Comparison of ENCODE assay signal across 9 cellular contexts in the genomic region with DNA sequence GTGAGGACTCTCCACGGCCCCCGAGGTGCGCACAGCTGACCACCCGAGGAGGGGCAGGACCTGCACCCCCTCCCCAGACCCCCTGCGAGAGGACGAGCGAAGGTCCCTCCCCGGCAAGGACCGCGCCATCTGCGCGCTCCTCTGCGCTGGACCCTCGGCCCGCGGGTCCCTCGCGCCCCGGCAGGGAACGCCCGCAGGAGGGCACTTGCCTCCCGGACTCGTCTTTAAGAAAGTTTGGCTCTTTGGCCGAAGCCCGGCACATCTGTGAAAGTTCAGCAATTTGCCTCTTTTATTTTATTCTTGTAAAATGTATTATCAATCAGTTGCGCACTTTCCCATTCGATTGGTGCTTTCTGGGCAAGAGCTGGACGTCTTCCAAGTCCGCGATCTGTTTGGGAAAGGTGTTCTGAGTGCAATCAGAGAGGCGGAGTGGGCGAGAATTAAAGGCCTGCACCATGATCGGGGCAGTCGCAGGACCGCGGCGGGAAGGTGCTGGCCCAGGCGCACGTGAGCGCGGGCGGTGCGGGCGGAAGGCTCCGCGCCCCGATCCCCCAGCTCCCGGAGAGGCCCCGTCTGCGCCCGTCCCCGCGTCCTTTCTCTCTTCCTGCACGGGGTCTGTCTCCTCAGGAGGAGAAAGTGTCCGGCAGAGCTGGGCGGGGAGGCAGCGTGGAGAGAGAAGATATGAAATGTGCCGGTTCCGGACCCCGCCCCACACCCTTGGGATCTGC. TPM values are rescaled to one million over a fixed set of nuclear protein-coding genes. Genes with fewer than 3 reads are reported as not detected.
DNase-seq lines count a peak whose midpoint lies in the region; ATAC-seq and TF ChIP-seq lines count a peak whose summit lies in the region.
"Had no signal": no experiment of that assay in that cellular context is flagged by ENCODE, and none has a peak within 500 bp of the region (broad histone marks: within the 10 kb centered on the region; RNA-seq: fewer than 3 reads in every experiment).

No MANE protein-coding gene starts in this region.

- no peak overlapping the region for H4K8ac ChIP-seq in mesendoderm (ENCODE audit: low read depth, low read length)

- H3K4me1 ChIP-seq in Caco-2: peaks cover 4% of the 10 kb centered on the region; the same call in 1 of the 2 replicates
- peaks cover 18 to 32% of the 10 kb centered on the region in 2 donors for H3K4me1 ChIP-seq in duodenal mucosa (ENCODE audit: control insufficient read depth in 1 of 2, insufficient read depth in 2 of 2, low read length in 2 of 2)
- H3K4me1 ChIP-seq in mesendoderm (ENCODE audit: control insufficient read depth, low read depth, low read length): peaks cover 5% of the 10 kb centered on the region
- peaks cover 31% of the 10 kb centered on the region for H3K4me1 ChIP-seq in vagina

- CTCF ChIA-PET in Caco-2 (lab: Charles Lee): interaction anchor here (1.5 to 1.7 kb wide), 2 partner anchors 43 kb away, joined by 5 to 6 read pairs; no protein-coding TSS in a partner anchor

- H3K9me3 ChIP-seq in Caco-2 (no peaks in the 10 kb centered on the region), duodenal mucosa (ENCODE audit: control insufficient read depth in 1 of 2, low read length in 2 of 2) (no peaks in the 10 kb centered on the region), vagina (no peaks in the 10 kb centered on the region)

- peaks cover 12% of the 10 kb centered on the region for H3K27me3 Mint-ChIP-seq in Caco-2 (ENCODE audit: insufficient read depth, unreplicated experiment)

- POLR2A ChIA-PET in Caco-2 (lab: Charles Lee): no interaction called here

- peak in 1 of 2 experiments; percentile 28 for DNase-seq in Caco-2
- peak; percentile 13 for DNase-seq in NCI-H774 (lab: John Stamatoyannopoulos, UW)
- DNase-seq in mesendoderm: peak; percentile 31
- DNase-seq in vagina (ENCODE audit: extremely low spot score in 2 of 2): no peak
- DNase-seq in GF-D8 (lab: John Stamatoyannopoulos, UW): no peak
- no peak for DNase-seq in NCI-H1436 treated with DMSO at 0.1 percent for 48 hours (lab: John Stamatoyannopoulos, UW)

- H3K4me3 ChIP-seq in Caco-2 (ENCODE audit: low read depth, low read length) (peak overlapping the region; percentile 41), duodenal mucosa (ENCODE audit: low read depth in 1 of 2, low read length in 2 of 2) (peak overlapping the region; percentile 67 to 71), mesendoderm (ENCODE audit: low read length) (peak overlapping the region; percentile 40), vagina (peak overlapping the region; percentile 38 to 48)

- no peaks in the 10 kb centered on the region for H3K79me1 ChIP-seq in mesendoderm (ENCODE audit: low read length)

- H3K27ac ChIP-seq in duodenal mucosa (ENCODE audit: low read depth, low read length) (no peak overlapping the region), mesendoderm (ENCODE audit: low read depth, low read length) (no peak overlapping the region), vagina (no peak overlapping the region)

- H3K23ac ChIP-seq in mesendoderm (ENCODE audit: low read length): no peak overlapping the region

- H3K36me3 Mint-ChIP-seq in Caco-2 (ENCODE audit: insufficient read depth, unreplicated experiment): no peaks in the 10 kb centered on the region

- no peak for TF ChIP-seq POLR2A in vagina (IDR thresholded peaks at IDR 0.05)

- H3K56ac ChIP-seq in mesendoderm (ENCODE audit: low read length): peak overlapping the region; percentile 83

- no peak for ATAC-seq in GM19328 (IDR thresholded peaks at IDR 0.05; ENCODE audit: unreplicated experiment)

- no peak overlapping the region for H2BK5ac ChIP-seq in mesendoderm (ENCODE audit: low read length)

- intact Hi-C loops in Caco-2 (cut with micrococcal nuclease; ENCODE audit: unreplicated experiment): loop anchor here (1.0 kb wide), 3 partner anchors 43 to 348 kb away; no protein-coding TSS in a partner anchor
- intact Hi-C loops in vagina (cut with DNase I): no loop called here

- H3K79me2 ChIP-seq in mesendoderm (ENCODE audit: control insufficient read depth, insufficient read depth, low read length): no peaks in the 10 kb centered on the region

- H2AK5ac ChIP-seq in mesendoderm (ENCODE audit: low read length): no peak overlapping the region

- peak overlapping the region; percentile 67 for H3K4me3 Mint-ChIP-seq in Caco-2 (ENCODE audit: unreplicated experiment)

- H4K5ac ChIP-seq in mesendoderm (ENCODE audit: low read length): no peak overlapping the region

- H3K9ac ChIP-seq in duodenal mucosa (ENCODE audit: low read depth in 1 of 2, low read length in 2 of 2) (peak overlapping the region; percentile 11 to 15), mesendoderm (ENCODE audit: low read length) (peak overlapping the region; percentile 42)

- H3K27ac Mint-ChIP-seq in Caco-2 (ENCODE audit: unreplicated experiment): no peak overlapping the region

- H3K27me3 ChIP-seq in Caco-2 (replicated peaks; ENCODE audit: control insufficient read depth, insufficient read depth, low read length) (no peaks in the 10 kb centered on the region; the same call in none of the 2 replicates), duodenal mucosa (ENCODE audit: control insufficient read depth in 1 of 2, insufficient read depth in 2 of 2, low read length in 2 of 2) (peaks cover 0 to 32% of the 10 kb centered on the region in 2 donors), mesendoderm (ENCODE audit: insufficient read depth, low read length, poor library complexity) (peaks cover 1% of the 10 kb centered on the region), vagina (peaks cover 4% of the 10 kb centered on the region)

- H3K4me1 Mint-ChIP-seq in Caco-2 (ENCODE audit: low read depth, unreplicated experiment): no peaks in the 10 kb centered on the region

- H2BK15ac ChIP-seq in mesendoderm (replicated peaks; ENCODE audit: low read depth): no peak overlapping the region

- no CpG with 5 or more reads among the region's 60 CpGs for WGBS in mesendoderm (ENCODE audit: extremely low coverage, insufficient coverage, low lambda C conversion rate)

- H2BK120ac ChIP-seq in mesendoderm (ENCODE audit: low read depth, low read length): no peak overlapping the region

- no TSS peak for BruUV-seq in Caco-2 (replicated peaks; lab: Mats Ljungman, UMichigan)

- no peak overlapping the region for H3K4ac ChIP-seq in mesendoderm (ENCODE audit: low read depth, low read length)

- TF ChIP-seq CTCF in Caco-2 (IDR thresholded peaks at IDR 0.05; ENCODE audit: insufficient read depth in 1 of 2, low read depth in 1 of 2, low read length in 1 of 2, severe bottlenecking in 1 of 2, unreplicated experiment in 1 of 2) (no peak), vagina (IDR thresholded peaks at IDR 0.05) (no peak)

- H3K9me3 Mint-ChIP-seq in Caco-2 (ENCODE audit: unreplicated experiment): no peaks in the 10 kb centered on the region

- H3K36me3 ChIP-seq in Caco-2 (ENCODE audit: control insufficient read depth, insufficient read depth, low read length) (no peaks in the 10 kb centered on the region), duodenal mucosa (ENCODE audit: control insufficient read depth in 1 of 2, insufficient read depth in 2 of 2, low read length in 2 of 2) (no peaks in the 10 kb centered on the region), mesendoderm (ENCODE audit: control insufficient read depth, insufficient read depth, low read length) (no peaks in the 10 kb centered on the region), vagina (no peaks in the 10 kb centered on the region)

- H3K4me2 ChIP-seq in mesendoderm (ENCODE audit: low read length): peak overlapping the region; percentile 82

- no peak overlapping the region for H3K18ac ChIP-seq in mesendoderm (ENCODE audit: low read length)

RNA-seq across cellular contexts. Expression of gene ALKAL2, which starts 1.6 kb away (rescaled TPM):
- total RNA-seq in Caco-2 (2022) (not detected in 2 replicates), vagina (17.4 TPM)
- 1.9 TPM for polyA plus RNA-seq in mesendoderm (2013, experiment 1 of 2)
- polyA plus RNA-seq in mesendoderm (2013, experiment 2 of 2): 2.4 TPM
- total RNA-seq: mononuclear cell had no signal

RNA-seq across cellular contexts. Expression of gene ACP1, which starts 24.8 kb away (rescaled TPM):
- 166 and 193 TPM in 2 replicates for total RNA-seq in Caco-2 (2022)
- 118 TPM for polyA plus RNA-seq in mesendoderm (2013, experiment 1 of 2)
- polyA plus RNA-seq in mesendoderm (2013, experiment 2 of 2): 119 TPM
- total RNA-seq in vagina: 57.9 TPM

RNA-seq across cellular contexts. Expression of gene SH3YL1, which starts 25.7 kb away (rescaled TPM):
- 76.0 and 77.3 TPM in 2 replicates for total RNA-seq in Caco-2 (2022)
- polyA plus RNA-seq in mesendoderm (2013, experiment 1 of 2): 9.7 TPM
- 9.4 TPM for polyA plus RNA-seq in mesendoderm (2013, experiment 2 of 2)
- 32.9 TPM for total RNA-seq in vagina

Comparison
In these comparisons a context has a peak if more than half of its experiments do, and no peak if none do; other contexts are left out.
1. DNase-seq: peak in NCI-H774 (single experiment) and mesendoderm (single experiment); none in vagina (0 of 2), GF-D8 (single experiment) and NCI-H1436 treated with DMSO at 0.1 percent for 48 hours (single experiment).
2. RNA of gene ALKAL2, which starts 1.6 kb away (total RNA-seq): 17.4 TPM in vagina (single experiment); not detected in Caco-2; every median in the first group is over 10 times any median in the second.
3. Peak in every context shown above with its lines, with median percentiles within 50 percentile points of each other: H3K4me3 ChIP-seq.